Comparison of ENCODE assay signal across 27 cellular contexts in the genomic region with DNA sequence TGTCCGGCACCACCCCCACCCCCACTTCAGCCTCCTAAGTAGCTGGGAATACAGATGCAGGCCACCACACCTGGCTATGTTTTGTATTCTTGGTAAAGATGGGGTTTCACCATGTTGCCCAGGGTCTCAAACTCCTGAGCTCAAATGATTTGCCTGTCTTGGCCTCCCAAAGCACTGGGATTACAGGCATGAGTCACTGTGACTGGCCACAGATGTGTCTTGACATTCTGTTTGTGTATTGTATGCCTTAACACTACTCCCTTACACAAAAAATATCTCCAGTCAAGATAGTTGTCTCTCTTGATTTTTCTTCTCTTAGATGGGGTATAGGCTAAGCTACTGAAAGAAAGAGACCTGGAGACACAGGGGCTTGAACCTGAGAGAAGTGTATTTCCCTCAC. TPM values are rescaled to one million over a fixed set of nuclear protein-coding genes. Genes with fewer than 3 reads are reported as not detected.
DNase-seq lines count a peak whose midpoint lies in the region; ATAC-seq and TF ChIP-seq lines count a peak whose summit lies in the region.
"Had no signal": no experiment of that assay in that cellular context is flagged by ENCODE, and none has a peak within 500 bp of the region (broad histone marks: within the 10 kb centered on the region; RNA-seq: fewer than 3 reads in every experiment).

No MANE protein-coding gene starts in this region.

- WGBS in mesodermal cell (ENCODE audit: insufficient coverage in 2 of 2), 2 experiments = 80% methylated on average over 1 of the region's 1 CpG; no CpG with 5 or more reads in 1 of the 2 experiments

- H3K27me3 ChIP-seq in MM.1S (replicated peaks; ENCODE audit: insufficient read depth, low read length) = no peaks in the 10 kb centered on the region
- H3K27me3 ChIP-seq: BLaER1, pancreas, tibial nerve had no signal

- DNase-seq in EH (ENCODE audit: low read depth) (peak; percentile 66), LHCN-M2 (ENCODE audit: low read depth) (peak; percentile 66), astrocyte of the spinal cord (ENCODE audit: low read depth, low spot score) (peak; percentile 15), NCI-H1092 (lab: John Stamatoyannopoulos, UW) (no peak), MM.1S (no peak)
- no peak for DNase-seq in stimulated activated naive CD4-positive, alpha-beta T cell (lab: John Stamatoyannopoulos, UW)
- DNase-seq in activated naive CD4-positive, alpha-beta T cell treated with anti-CD3 and anti-CD28 coated beads, Interleukin-2, amount 50 U/mL, for 72 hours (ENCODE audit: low spot score in 2 of 2) = no peak
- DNase-seq: activated CD4-positive, alpha-beta T cell treated with anti-CD3 and anti-CD28 coated beads for 36 hours; activated CD8-positive, alpha-beta memory T cell treated with anti-CD3 and anti-CD28 coated beads, Interleukin-2, amount 50 U/mL, for 48 hours; activated CD8-positive, alpha-beta T cell treated with anti-CD3 and anti-CD28 coated beads for 36 hours; activated naive CD4-positive, alpha-beta T cell treated with anti-CD3 and anti-CD28 coated beads for 36 hours; amniotic stem cell; H9; immature natural killer cell; NCI-H1436 treated with DMSO at 0.1 percent for 48 hours; NCI-H446; NCI-H748 treated with DMSO at 0.1 percent for 48 hours; pancreas; small intestine; stimulated activated CD4-positive, alpha-beta T cell treated with anti-CD3 and anti-CD28 coated beads, Interleukin-1b, Interleukin-23, amount 100 ng/mL, for 48 hours; SW 1271 had no signal

- H2AFZ ChIP-seq in MM.1S (ENCODE audit: low read length) = no peak overlapping the region
- H2AFZ ChIP-seq: neural progenitor cell had no signal

- no peak for ATAC-seq in activated naive CD4-positive, alpha-beta T cell treated with anti-CD3 and anti-CD28 coated beads, Interleukin-2, amount 50 U/mL, for 72 hours
- ATAC-seq: activated CD4-positive, alpha-beta T cell treated with anti-CD3 and anti-CD28 coated beads for 36 hours; activated CD8-positive, alpha-beta T cell treated with anti-CD3 and anti-CD28 coated beads for 36 hours; pancreas had no signal

- H3K4me3 ChIP-seq in astrocyte of the spinal cord (ENCODE audit: low read depth, low read length) (no peak overlapping the region), mesodermal cell (ENCODE audit: extremely low read depth, insufficient read depth, low read length, poor library complexity, severe bottlenecking) (no peak overlapping the region), MM.1S (ENCODE audit: low read length) (no peak overlapping the region)
- H3K4me3 ChIP-seq: BLaER1, neural progenitor cell, pancreas, tibial nerve had no signal

- H3K79me2 ChIP-seq in MM.1S (ENCODE audit: low read length) = no peaks in the 10 kb centered on the region

- H3K9me2 ChIP-seq in MM.1S (replicated peaks; ENCODE audit: insufficient read depth, low read length) = no peaks in the 10 kb centered on the region

- no peaks in the 10 kb centered on the region for H3F3A ChIP-seq in MM.1S (ENCODE audit: insufficient read depth, low read length)

- no peaks in the 10 kb centered on the region for H3K9me3 ChIP-seq in mesodermal cell (ENCODE audit: control insufficient read depth, low read length)
- no peaks in the 10 kb centered on the region for H3K9me3 ChIP-seq in MM.1S (replicated peaks; ENCODE audit: insufficient read depth, low read length)
- H3K9me3 ChIP-seq: BLaER1, pancreas, tibial nerve had no signal

- H3K9ac ChIP-seq in MM.1S (ENCODE audit: low read length) = no peak overlapping the region
- H3K9ac ChIP-seq: BLaER1, neural progenitor cell had no signal

- H3K4me1 ChIP-seq in mesodermal cell (ENCODE audit: control insufficient read depth, insufficient read depth, low read length, poor library complexity, severe bottlenecking) (no peaks in the 10 kb centered on the region), MM.1S (ENCODE audit: low read length) (no peaks in the 10 kb centered on the region)
- H3K4me1 ChIP-seq: BLaER1, neural progenitor cell, pancreas, tibial nerve had no signal

- H4K20me1 ChIP-seq in MM.1S (ENCODE audit: insufficient read depth, low read length) = no peaks in the 10 kb centered on the region
- H4K20me1 ChIP-seq: BLaER1 had no signal

- H3K36me3 ChIP-seq in mesodermal cell (ENCODE audit: control insufficient read depth, insufficient read depth, low read length) (no peaks in the 10 kb centered on the region), MM.1S (replicated peaks; ENCODE audit: insufficient read depth, low read length) (no peaks in the 10 kb centered on the region)
- H3K36me3 ChIP-seq: BLaER1, neural progenitor cell, pancreas, tibial nerve had no signal

- no peaks in the 10 kb centered on the region for H3K36me3 Mint-ChIP-seq in activated naive CD4-positive, alpha-beta T cell treated with anti-CD3 and anti-CD28 coated beads, Interleukin-2, amount 50 U/mL, for 72 hours
- H3K36me3 Mint-ChIP-seq: immature natural killer cell, neural progenitor cell had no signal

- TF ChIP-seq CTCF in astrocyte of the spinal cord (IDR thresholded peaks at IDR 0.05; ENCODE audit: low read depth, low read length) (no peak), MM.1S (IDR thresholded peaks at IDR 0.05; ENCODE audit: low read length) (no peak)

- in situ Hi-C loops in astrocyte of the spinal cord (cut with HindIII; ENCODE audit: low sequenced_read_pairs) = no loop called here

- peak overlapping the region; percentile 57 for H3K27ac ChIP-seq in mesodermal cell (ENCODE audit: low read depth, low read length, severe bottlenecking)
- H3K27ac ChIP-seq in MM.1S (ENCODE audit: low read length) = no peak overlapping the region
- H3K27ac ChIP-seq: BLaER1, neural progenitor cell, pancreas, tibial nerve, VCaP had no signal

- no peak overlapping the region for H3K27ac Mint-ChIP-seq in activated naive CD4-positive, alpha-beta T cell treated with anti-CD3 and anti-CD28 coated beads, Interleukin-2, amount 50 U/mL, for 72 hours
- H3K27ac Mint-ChIP-seq: activated CD4-positive, alpha-beta T cell treated with anti-CD3 and anti-CD28 coated beads for 36 hours; activated CD8-positive, alpha-beta T cell treated with anti-CD3 and anti-CD28 coated beads for 36 hours; activated naive CD4-positive, alpha-beta T cell treated with anti-CD3 and anti-CD28 coated beads for 36 hours; H9; immature natural killer cell; neural progenitor cell had no signal

- H3K4me2 ChIP-seq in MM.1S (ENCODE audit: low read depth, low read length) = no peak overlapping the region
- H3K4me2 ChIP-seq: BLaER1, neural progenitor cell had no signal

- no peaks in the 10 kb centered on the region for H3K9me3 Mint-ChIP-seq in activated naive CD4-positive, alpha-beta T cell treated with anti-CD3 and anti-CD28 coated beads, Interleukin-2, amount 50 U/mL, for 72 hours
- H3K9me3 Mint-ChIP-seq: activated CD8-positive, alpha-beta T cell treated with anti-CD3 and anti-CD28 coated beads for 36 hours; activated naive CD4-positive, alpha-beta T cell treated with anti-CD3 and anti-CD28 coated beads for 36 hours; H9; immature natural killer cell; neural progenitor cell had no signal

RNA-seq across cellular contexts. Expression of gene CLEC14A, which starts 17.6 kb away (rescaled TPM):
- total RNA-seq in LHCN-M2 (2014; rRNA removed) = not detected in 2 replicates
- polyA plus RNA-seq in LHCN-M2 (2012) = not detected
- polyA plus RNA-seq in mesodermal cell (2013, experiment 1 of 2) = 2.0 TPM
- 1.2 TPM for polyA plus RNA-seq in mesodermal cell (2013, experiment 2 of 2)
- not detected for total RNA-seq in activated naive CD4-positive, alpha-beta T cell treated with anti-CD3 and anti-CD28 coated beads, Interleukin-2, amount 50 U/mL, for 72 hours
- total RNA-seq: activated CD4-positive, alpha-beta T cell treated with anti-CD3 and anti-CD28 coated beads for 36 hours; activated CD8-positive, alpha-beta T cell treated with anti-CD3 and anti-CD28 coated beads for 36 hours; activated naive CD4-positive, alpha-beta T cell treated with anti-CD3 and anti-CD28 coated beads for 36 hours; bronchial epithelial cell; H9 had no signal
- polyA plus RNA-seq: immature natural killer cell had no signal

RNA-seq across cellular contexts. Expression of gene SSTR1, which starts 30.6 kb away (rescaled TPM):
- 6.9 and 7.7 TPM in 2 replicates for total RNA-seq in LHCN-M2 (2014; rRNA removed)
- 2.9 TPM for polyA plus RNA-seq in LHCN-M2 (2012)
- 5.7 TPM for polyA plus RNA-seq in mesodermal cell (2013, experiment 1 of 2)
- polyA plus RNA-seq in mesodermal cell (2013, experiment 2 of 2) = 5.3 TPM
- not detected for total RNA-seq in activated naive CD4-positive, alpha-beta T cell treated with anti-CD3 and anti-CD28 coated beads, Interleukin-2, amount 50 U/mL, for 72 hours
- total RNA-seq: activated CD4-positive, alpha-beta T cell treated with anti-CD3 and anti-CD28 coated beads for 36 hours; activated CD8-positive, alpha-beta T cell treated with anti-CD3 and anti-CD28 coated beads for 36 hours; activated naive CD4-positive, alpha-beta T cell treated with anti-CD3 and anti-CD28 coated beads for 36 hours had no signal
- polyA plus RNA-seq: immature natural killer cell had no signal

Comparison
In these comparisons a context has a peak if more than half of its experiments do, and no peak if none do; other contexts are left out.
1. DNase-seq: peak in EH (single experiment), LHCN-M2 (single experiment) and astrocyte of the spinal cord (single experiment); none in stimulated activated naive CD4-positive, alpha-beta T cell (0 of 6), NCI-H1092 (single experiment), MM.1S (single experiment) and activated naive CD4-positive, alpha-beta T cell treated with anti-CD3 and anti-CD28 coated beads, Interleukin-2, amount 50 U/mL, for 72 hours (0 of 2).